ENCODE assay signal across 8 cellular contexts in genomic region chr1:157963713-157964112, GRCh38. TPM values are rescaled to one million over a fixed set of nuclear protein-coding genes. Genes with fewer than 3 reads are reported as not detected.
A peak's percentile ranks its signal among the peaks of the same experiment; 100 is the strongest.
DNase-seq lines count a peak whose midpoint lies in the region; ATAC-seq, FAIRE-seq and TF ChIP-seq lines count a peak whose summit lies in the region.

No MANE protein-coding gene starts in this region.

- CTCF ChIA-PET in OCI-LY7 (lab: Charles Lee; ENCODE audit: unreplicated experiment): interaction anchor here (1.5 kb wide), 1 partner anchor 157 kb away, joined by 5 read pairs; no protein-coding TSS in a partner anchor

- no peak for FAIRE-seq in urothelium cell line (lab: Jason Lieb, UNC)

- no peak overlapping the region for H3K4me2 ChIP-seq in OCI-LY7 (ENCODE audit: low read length)

- no peaks in the 10 kb centered on the region for H3K9me2 ChIP-seq in OCI-LY7 (ENCODE audit: insufficient read depth, low read length)

- no peaks in the 10 kb centered on the region for H3K9me3 ChIP-seq in OCI-LY7 (ENCODE audit: low read length)

- no peaks in the 10 kb centered on the region for H3K79me2 ChIP-seq in OCI-LY7 (ENCODE audit: insufficient read depth, low read depth, low read length)

- ATAC-seq in omental fat pad (ENCODE audit: low FRiP score) (peak; percentile 55), HG02571 (IDR thresholded peaks at IDR 0.05; ENCODE audit: unreplicated experiment) (no peak)

- no peak overlapping the region for H3K4me3 ChIP-seq in OCI-LY7 (ENCODE audit: low read depth, low read length, poor library complexity, severe bottlenecking)

- H4K20me1 ChIP-seq in OCI-LY7 (ENCODE audit: insufficient read depth, low read length): no peaks in the 10 kb centered on the region

- in situ Hi-C loops in G401 (cut with HindIII; ENCODE audit: low sequenced_read_pairs): loop anchor here (25.0 kb wide), 1 partner anchor 149 kb away; no protein-coding TSS in a partner anchor

- peaks cover 3% of the 10 kb centered on the region for H3K4me1 ChIP-seq in OCI-LY7 (ENCODE audit: insufficient read depth, low read length, poor library complexity, severe bottlenecking)

- TF ChIP-seq CTCF in OCI-LY7 (conservative IDR thresholded peaks at IDR 0.05; ENCODE audit: low read length) (peak; percentile 88), omental fat pad (IDR thresholded peaks at IDR 0.05) (peak in 2 of 3 donors; percentile 3 to 57)

- H3K36me3 ChIP-seq in OCI-LY7 (ENCODE audit: insufficient read depth, low read length): no peaks in the 10 kb centered on the region

- POLR2A ChIA-PET in OCI-LY7 (lab: Charles Lee): no interaction called here

- intact Hi-C loops in OCI-LY7 (cut with micrococcal nuclease; ENCODE audit: unreplicated experiment): loop anchor here (1.0 kb wide), 2 partner anchors 154 to 162 kb away; no protein-coding TSS in a partner anchor

- peak; percentile 36 for DNase-seq in G401 (ENCODE audit: low spot score)
- peak; percentile 67 for DNase-seq in HPDE6-E6E7 (ENCODE audit: extremely low spot score)
- DNase-seq in OCI-LY7 (ENCODE audit: low spot score): peak; percentile 71
- peak; percentile 75 to 78 for DNase-seq in activated T-cell treated with anti-CD3 and anti-CD28 coated beads, Interleukin-2, amount 50 U/mL, for 48 hours
- DNase-seq in fibroblast of peridontal ligament (ENCODE audit: extremely low read depth): peak; percentile 69
- DNase-seq in omental fat pad (ENCODE audit: low spot score): peak; percentile 41
- DNase-seq in urothelium cell line (ENCODE audit: low spot score): peak; percentile 78

- no TSS peak for BruUV-seq in OCI-LY7 (replicated peaks; lab: Mats Ljungman, UMichigan)

- H2AFZ ChIP-seq in OCI-LY7 (ENCODE audit: low read length): no peak overlapping the region

- no peak overlapping the region for H3K27ac ChIP-seq in OCI-LY7 (ENCODE audit: low read depth, low read length, poor library complexity, severe bottlenecking)

RNA-seq across cellular contexts. Expression of gene KIRREL1, which starts 29.7 kb away (rescaled TPM):
- total RNA-seq in G401 (2014; rRNA removed; shearing (Covaris generic)): 29.9 and 31.1 TPM in 2 replicates
- not detected in 2 replicates for total RNA-seq in OCI-LY7 (2014; rRNA removed; shearing (Covaris generic))
- total RNA-seq in OCI-LY7 (2022) (not detected in 2 replicates), omental fat pad (10 to 100 TPM; 47.2 to 81.6 (median 61.6) TPM)

Comparison
In these comparisons a context has a peak if more than half of its experiments do, and no peak if none do; other contexts are left out.
1. RNA of gene KIRREL1, which starts 29.7 kb away (total RNA-seq): 47.2 to 81.6 TPM in omental fat pad and 29.9 to 31.1 TPM in G401; not detected in OCI-LY7; every median in the first group is over 10 times any median in the second.
2. Peak in every context shown above with its lines, with median percentiles within 50 percentile points of each other: DNase-seq.